In genomic region chr2:170298861-170299429, GRCh38 we compare ENCODE assay signal across 20 cellular contexts.
DNase-seq lines count a peak whose midpoint lies in the region; ATAC-seq and TF ChIP-seq lines count a peak whose summit lies in the region.
"Had no signal": no experiment of that assay in that cellular context is flagged by ENCODE, and none has a peak within 500 bp of the region (broad histone marks: within the 10 kb centered on the region; RNA-seq: fewer than 3 reads in every experiment).

No MANE protein-coding gene starts in this region.

- H3K27ac ChIP-seq in MM.1S (ENCODE audit: low read length) = no peak overlapping the region
- H3K27ac ChIP-seq: HL-60, Peyer's patch, SJSA1 had no signal

- H3K4me3 ChIP-seq in MM.1S (ENCODE audit: low read length) = no peak overlapping the region
- H3K4me3 ChIP-seq: GM23338, HAP-1, Peyer's patch, SJSA1 had no signal

- DNase-seq in MM.1S (no peak), NCI-H69 (lab: John Stamatoyannopoulos, UW) (peak; percentile 36), amniotic epithelial cell (ENCODE audit: low read depth) (peak; percentile 11), myocyte (ENCODE audit: low read depth) (peak; percentile 9), Right ventricle myocardium inferior (ENCODE audit: missing footprints) (no peak)
- DNase-seq: CD4-positive, CD25-positive, alpha-beta regulatory T cell; DND-41; KBM-7; NCI-H1105; NCI-H2029 treated with DMSO at 0.1 percent for 48 hours; NCI-H345; NCI-H526; Peyer's patch had no signal

- no peaks in the 10 kb centered on the region for H3K9me2 ChIP-seq in MM.1S (replicated peaks; ENCODE audit: insufficient read depth, low read length)

- no peak overlapping the region for H3K9ac ChIP-seq in MM.1S (ENCODE audit: low read length)

- no peaks in the 10 kb centered on the region for H4K20me1 ChIP-seq in MM.1S (ENCODE audit: insufficient read depth, low read length)

- no peaks in the 10 kb centered on the region for H3K9me3 ChIP-seq in MM.1S (replicated peaks; ENCODE audit: insufficient read depth, low read length)
- H3K9me3 ChIP-seq: HAP-1, Peyer's patch, SJSA1 had no signal

- no peak for TF ChIP-seq CTCF in MM.1S (IDR thresholded peaks at IDR 0.05; ENCODE audit: low read length)

- H3K4me1 ChIP-seq in MM.1S (ENCODE audit: low read length) = peaks cover 6% of the 10 kb centered on the region
- H3K4me1 ChIP-seq: HAP-1, Peyer's patch, SJSA1 had no signal

- no peaks in the 10 kb centered on the region for H3K27me3 ChIP-seq in MM.1S (replicated peaks; ENCODE audit: insufficient read depth, low read length)
- H3K27me3 ChIP-seq: Peyer's patch had no signal

- ATAC-seq in GM21723 (IDR thresholded peaks at IDR 0.05; ENCODE audit: unreplicated experiment) (no peak), Right ventricle myocardium inferior (no peak), HG02610 (IDR thresholded peaks at IDR 0.05; ENCODE audit: unreplicated experiment) (no peak)
- ATAC-seq: GM23338, HepG2 had no signal

- H3K79me2 ChIP-seq in MM.1S (ENCODE audit: low read length) = no peaks in the 10 kb centered on the region

- no peaks in the 10 kb centered on the region for H3F3A ChIP-seq in MM.1S (ENCODE audit: insufficient read depth, low read length)

- no peak overlapping the region for H2AFZ ChIP-seq in MM.1S (ENCODE audit: low read length)
- H2AFZ ChIP-seq: GM23338 had no signal

- intact Hi-C loops in Right ventricle myocardium inferior (cut with DNase I) = no loop called here

- no peaks in the 10 kb centered on the region for H3K36me3 ChIP-seq in MM.1S (replicated peaks; ENCODE audit: insufficient read depth, low read length)
- H3K36me3 ChIP-seq: HAP-1, Peyer's patch, SJSA1 had no signal

- peak overlapping the region; percentile 21; the same call in 1 of the 2 replicates for H3K4me2 ChIP-seq in MM.1S (ENCODE audit: low read depth, low read length)
- H3K4me2 ChIP-seq: GM23338 had no signal

Comparison
In these comparisons a context has a peak if more than half of its experiments do, and no peak if none do; other contexts are left out.
1. DNase-seq: peak in NCI-H69 (single experiment), amniotic epithelial cell (single experiment) and myocyte (single experiment); none in MM.1S (single experiment) and Right ventricle myocardium inferior (single experiment).